1 cellular context compared by ENCODE assay signal in the genomic region with DNA sequence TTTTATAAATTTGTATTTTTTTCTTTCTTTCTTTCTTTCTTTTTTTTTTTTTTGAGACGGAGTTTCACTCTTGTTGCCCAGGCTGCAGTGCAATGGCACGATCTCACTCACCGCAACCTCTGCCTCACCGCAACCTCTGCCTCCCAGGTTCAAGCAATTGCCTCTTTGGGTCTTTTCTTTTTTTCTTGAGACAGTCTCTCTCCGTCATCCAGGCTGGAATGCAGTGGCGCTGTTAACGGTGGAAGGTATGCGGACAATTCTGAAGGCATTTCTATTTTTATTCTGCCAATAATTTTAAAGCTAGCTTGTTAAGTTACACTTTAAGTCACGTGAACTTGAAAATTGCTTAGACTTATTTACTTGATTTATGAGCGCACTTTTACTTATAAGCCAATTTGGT.
TF ChIP-seq lines count a peak whose summit lies in the region.

No MANE protein-coding gene starts in this region.

TF ChIP-seq in H1, 55 proteins besides CTCF, POLR2A, EP300 and RAD21:
- peak; percentile 80 for TF ChIP-seq TEAD4 (IDR thresholded peaks at IDR 0.05; ENCODE audit: low read depth, low read length)
- TF ChIP-seq, protein P1, sequence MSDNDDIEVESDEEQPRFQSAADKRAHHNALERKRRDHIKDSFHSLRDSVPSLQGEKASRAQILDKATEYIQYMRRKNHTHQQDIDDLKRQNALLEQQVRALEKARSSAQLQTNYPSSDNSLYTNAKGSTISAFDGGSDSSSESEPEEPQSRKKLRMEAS (IDR thresholded peaks at IDR 0.05): no peak
